ENCODE assay signal across 22 cellular contexts in the genomic region with DNA sequence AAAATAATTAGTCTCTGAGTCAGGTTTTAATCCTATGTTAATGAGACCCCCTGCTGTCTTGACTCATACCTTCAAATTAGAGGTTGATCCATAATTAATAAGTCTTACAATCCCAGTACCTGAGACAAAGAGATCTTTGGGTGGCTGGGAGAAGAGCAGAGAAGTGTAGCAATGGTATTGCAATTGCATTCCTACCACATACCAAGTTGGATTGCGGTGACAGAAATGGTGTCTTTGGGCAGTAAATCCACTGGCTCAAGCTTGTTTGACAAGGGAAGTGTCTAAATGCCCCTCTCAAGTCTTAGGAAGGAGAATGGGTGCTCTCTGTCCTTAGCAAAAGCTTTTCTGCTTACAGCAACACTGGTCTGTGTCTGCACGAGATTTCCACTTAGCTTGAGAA.
DNase-seq lines count a peak whose midpoint lies in the region; ATAC-seq and TF ChIP-seq lines count a peak whose summit lies in the region.
"Had no signal": no experiment of that assay in that cellular context is flagged by ENCODE, and none has a peak within 500 bp of the region (broad histone marks: within the 10 kb centered on the region; RNA-seq: fewer than 3 reads in every experiment).

No MANE protein-coding gene starts in this region.

- ATAC-seq in psoas muscle = no peak
- ATAC-seq: left colon, T-cell had no signal

- POLR2A ChIA-PET in CD4-positive, alpha-beta memory T cell (lab: Charles Lee; ENCODE audit: partially characterized antibody) = no interaction called here

- H3K36me3 ChIP-seq in HUES64 (ENCODE audit: insufficient read depth, low read length) = no peaks in the 10 kb centered on the region
- H3K36me3 ChIP-seq in mesenchymal stem cell (ENCODE audit: control insufficient read depth in 1 of 2, insufficient read depth in 2 of 2, low read depth in 1 of 2, low read length in 2 of 2) = no peaks in the 10 kb centered on the region
- no peaks in the 10 kb centered on the region for H3K36me3 ChIP-seq in vagina
- H3K36me3 ChIP-seq in CD4-positive, alpha-beta memory T cell (ENCODE audit: insufficient read depth, low read length) = no peaks in the 10 kb centered on the region
- H3K36me3 ChIP-seq in psoas muscle (ENCODE audit: insufficient read depth in 1 of 2, low read depth in 1 of 2) = no peaks in the 10 kb centered on the region
- H3K36me3 ChIP-seq in left ventricle myocardium inferior = no peaks in the 10 kb centered on the region
- H3K36me3 ChIP-seq: adrenal gland, tibial artery had no signal

- H3K27ac ChIP-seq in HUES64 (ENCODE audit: low read depth, low read length) (no peak overlapping the region), mesenchymal stem cell (ENCODE audit: low read length, poor library complexity, severe bottlenecking) (no peak overlapping the region), vagina (no peak overlapping the region), psoas muscle (no peak overlapping the region), left ventricle myocardium inferior (replicated peaks) (no peak overlapping the region)
- H3K27ac ChIP-seq in CD4-positive, alpha-beta memory T cell (ENCODE audit: low read depth, low read length) = no peak overlapping the region
- H3K27ac ChIP-seq: adrenal gland, skin epidermis, tibial artery had no signal

- no peak overlapping the region for H2BK15ac ChIP-seq in mesenchymal stem cell (ENCODE audit: low read depth, poor library complexity, severe bottlenecking)

- H3K79me1 ChIP-seq in mesenchymal stem cell (replicated peaks; ENCODE audit: low read length, poor library complexity, severe bottlenecking) = no peaks in the 10 kb centered on the region

- H4K8ac ChIP-seq in mesenchymal stem cell (ENCODE audit: low read length) = no peak overlapping the region

- intact Hi-C loops in vagina (cut with DNase I) (no loop called here), psoas muscle (cut with DNase I) (no loop called here), left ventricle myocardium inferior (cut with micrococcal nuclease) (no loop called here)
- intact Hi-C loops in CD4-positive, alpha-beta memory T cell (cut with micrococcal nuclease) = no loop called here

- H3K14ac ChIP-seq in mesenchymal stem cell (ENCODE audit: low read length in 2 of 2) = no peak overlapping the region

- peaks cover 0 to 4% (median 2%) of the 10 kb centered on the region in 8 donors for H3K9me3 Mint-ChIP-seq in CD4-positive, alpha-beta memory T cell
- H3K9me3 Mint-ChIP-seq: nephron; stimulated activated naive CD8-positive, alpha-beta T cell treated with anti-CD3 and anti-CD28 coated beads, Interleukin-15, Interleukin-2, amounts not matched to agents 100 ng/mL and 50 ng/mL, for 24 hours had no signal

- CTCF ChIA-PET in CD4-positive, alpha-beta memory T cell (lab: Charles Lee; ENCODE audit: partially characterized antibody) = no interaction called here

- no peak overlapping the region for H3K23ac ChIP-seq in mesenchymal stem cell (ENCODE audit: low read length in 2 of 2)

- no peak overlapping the region for H3K4me3 ChIP-seq in HUES64 (ENCODE audit: low read length)
- no peak overlapping the region for H3K4me3 ChIP-seq in mesenchymal stem cell (ENCODE audit: insufficient read depth in 1 of 2, low read depth in 1 of 2, low read length in 2 of 2)
- H3K4me3 ChIP-seq in vagina = no peak overlapping the region
- H3K4me3 ChIP-seq in CD4-positive, alpha-beta memory T cell (ENCODE audit: low read length in 2 of 2) = no peak overlapping the region
- H3K4me3 ChIP-seq in psoas muscle = no peak overlapping the region
- no peak overlapping the region for H3K4me3 ChIP-seq in left ventricle myocardium inferior
- H3K4me3 ChIP-seq: adrenal gland, skin epidermis, tibial artery had no signal

- peak; percentile 32 for DNase-seq in AG20443 (ENCODE audit: low spot score)
- peak; percentile 36 for DNase-seq in cerebellar cortex (ENCODE audit: low spot score)
- DNase-seq in mesenchymal stem cell = peak; percentile 69
- no peak for DNase-seq in vagina (ENCODE audit: extremely low spot score in 2 of 2)
- DNase-seq in CD4-positive, alpha-beta memory T cell = no peak
- no peak for DNase-seq in psoas muscle
- DNase-seq in left ventricle myocardium inferior = no peak
- DNase-seq: activated CD8-positive, alpha-beta memory T cell treated with anti-CD3 and anti-CD28 coated beads, Interleukin-2, amount 50 U/mL, for 48 hours; activated effector memory CD4-positive, alpha-beta T cell treated with Interleukin-2 at 50 U/mL for 16 hours; adrenal gland; caudate nucleus; erythroblast; left colon; NCI-H1694 treated with DMSO at 0.1 percent for 48 hours; NCI-H526 treated with DMSO at 0.1 percent for 48 hours; SHP77 treated with DMSO at 0.1 percent for 48 hours; T-cell; tibial artery had no signal

- TF ChIP-seq CTCF in vagina (IDR thresholded peaks at IDR 0.05) (no peak), psoas muscle (IDR thresholded peaks at IDR 0.05) (no peak), left ventricle myocardium inferior (IDR thresholded peaks at IDR 0.05; ENCODE audit: borderline replicate concordance) (no peak)

- H3K9ac ChIP-seq in HUES64 (ENCODE audit: low read depth, low read length) (peak overlapping the region; percentile 20; the same call in 1 of the 2 replicates), mesenchymal stem cell (ENCODE audit: low read length) (no peak overlapping the region)

- no peak overlapping the region for H3K4me2 ChIP-seq in mesenchymal stem cell (ENCODE audit: low read length, poor library complexity, severe bottlenecking)

- no peak overlapping the region for H4K91ac ChIP-seq in mesenchymal stem cell (ENCODE audit: low read length)

- H3K4me3 Mint-ChIP-seq in CD4-positive, alpha-beta memory T cell = no peak overlapping the region
- H3K4me3 Mint-ChIP-seq: nephron; stimulated activated naive CD8-positive, alpha-beta T cell treated with anti-CD3 and anti-CD28 coated beads, Interleukin-15, Interleukin-2, amounts not matched to agents 100 ng/mL and 50 ng/mL, for 24 hours; T-cell had no signal

- no peaks in the 10 kb centered on the region for H3K36me3 Mint-ChIP-seq in CD4-positive, alpha-beta memory T cell
- H3K36me3 Mint-ChIP-seq: T-cell had no signal

- no peak overlapping the region for H2BK5ac ChIP-seq in mesenchymal stem cell (ENCODE audit: low read depth, low read length, poor library complexity, severe bottlenecking)

- no peak overlapping the region for H3K27ac Mint-ChIP-seq in CD4-positive, alpha-beta memory T cell
- H3K27ac Mint-ChIP-seq: nephron; stimulated activated naive CD8-positive, alpha-beta T cell treated with anti-CD3 and anti-CD28 coated beads, Interleukin-15, Interleukin-2, amounts not matched to agents 100 ng/mL and 50 ng/mL, for 24 hours; T-cell had no signal

- no peaks in the 10 kb centered on the region for H3K27me3 Mint-ChIP-seq in CD4-positive, alpha-beta memory T cell
- H3K27me3 Mint-ChIP-seq: stimulated activated naive CD8-positive, alpha-beta T cell treated with anti-CD3 and anti-CD28 coated beads, Interleukin-15, Interleukin-2, amounts not matched to agents 100 ng/mL and 50 ng/mL, for 24 hours; T-cell had no signal

- H2AFZ ChIP-seq in mesenchymal stem cell (ENCODE audit: low read depth, low read length) = no peak overlapping the region

- TF ChIP-seq POLR2A in vagina (IDR thresholded peaks at IDR 0.05) = no peak

- no peak overlapping the region for H3K4ac ChIP-seq in mesenchymal stem cell (ENCODE audit: low read depth in 1 of 2, low read length in 2 of 2)

- no peak overlapping the region for H2BK120ac ChIP-seq in mesenchymal stem cell (ENCODE audit: low read depth, low read length)

- no peaks in the 10 kb centered on the region for H3K27me3 ChIP-seq in HUES64 (ENCODE audit: insufficient read depth, low read length)
- H3K27me3 ChIP-seq in mesenchymal stem cell (ENCODE audit: control insufficient read depth in 1 of 2, insufficient read depth in 1 of 2, low read length in 2 of 2) = no peaks in the 10 kb centered on the region
- no peaks in the 10 kb centered on the region for H3K27me3 ChIP-seq in vagina
- H3K27me3 ChIP-seq in CD4-positive, alpha-beta memory T cell (ENCODE audit: insufficient read depth, low read length) = no peaks in the 10 kb centered on the region
- no peaks in the 10 kb centered on the region for H3K27me3 ChIP-seq in psoas muscle (ENCODE audit: insufficient read depth in 3 of 3, low read length in 2 of 3)
- no peaks in the 10 kb centered on the region for H3K27me3 ChIP-seq in left ventricle myocardium inferior (ENCODE audit: low read depth)
- H3K27me3 ChIP-seq: adrenal gland, tibial artery had no signal

- WGBS in HUES64 = 48% methylated on average over 2 of the region's 2 CpGs
- 1% methylated on average over 2 of the region's 2 CpGs for WGBS in mesenchymal stem cell
- 49 to 64% (median 51%) methylated on average over 2 of the region's 2 CpGs for WGBS in psoas muscle, 3 donors

- H2BK12ac ChIP-seq in mesenchymal stem cell (ENCODE audit: low read length in 2 of 2) = no peak overlapping the region

- peaks cover 15% of the 10 kb centered on the region; the same call in 1 of the 2 replicates for H3K4me1 ChIP-seq in HUES64 (ENCODE audit: insufficient read depth, low read length)
- no peaks in the 10 kb centered on the region for H3K4me1 ChIP-seq in mesenchymal stem cell (ENCODE audit: control insufficient read depth, insufficient read depth, low read depth, low read length)
- H3K4me1 ChIP-seq in vagina = no peaks in the 10 kb centered on the region
- no peaks in the 10 kb centered on the region for H3K4me1 ChIP-seq in CD4-positive, alpha-beta memory T cell (ENCODE audit: insufficient read depth, low read length)
- H3K4me1 ChIP-seq in psoas muscle = no peaks in the 10 kb centered on the region
- no peaks in the 10 kb centered on the region for H3K4me1 ChIP-seq in left ventricle myocardium inferior
- H3K4me1 ChIP-seq: adrenal gland had no signal

- H3K4me1 Mint-ChIP-seq in CD4-positive, alpha-beta memory T cell = no peaks in the 10 kb centered on the region
- H3K4me1 Mint-ChIP-seq: T-cell had no signal

- H3K9me3 ChIP-seq in HUES64 (ENCODE audit: insufficient read depth, low read depth, low read length) (peaks cover 6% of the 10 kb centered on the region; the same call in 1 of the 2 replicates), mesenchymal stem cell (ENCODE audit: control insufficient read depth, low read length) (peaks cover 4% of the 10 kb centered on the region), vagina (no peaks in the 10 kb centered on the region), psoas muscle (no peaks in the 10 kb centered on the region), left ventricle myocardium inferior (replicated peaks) (no peaks in the 10 kb centered on the region)
- no peaks in the 10 kb centered on the region for H3K9me3 ChIP-seq in CD4-positive, alpha-beta memory T cell (ENCODE audit: control insufficient read depth in 1 of 2, low read length in 2 of 2)
- H3K9me3 ChIP-seq: adrenal gland, tibial artery had no signal

- no peak overlapping the region for H3K18ac ChIP-seq in mesenchymal stem cell (ENCODE audit: low read depth in 1 of 2, low read length in 2 of 2)

- H2AK5ac ChIP-seq in mesenchymal stem cell (ENCODE audit: low read length, severe bottlenecking) = no peak overlapping the region

Comparison
In these comparisons a context has a peak if more than half of its experiments do, and no peak if none do; other contexts are left out.
1. DNase-seq: peak in AG20443 (single experiment), cerebellar cortex (single experiment) and mesenchymal stem cell (single experiment); none in vagina (0 of 2), CD4-positive, alpha-beta memory T cell (0 of 5), psoas muscle (0 of 2) and left ventricle myocardium inferior (single experiment).